In the genomic region with DNA sequence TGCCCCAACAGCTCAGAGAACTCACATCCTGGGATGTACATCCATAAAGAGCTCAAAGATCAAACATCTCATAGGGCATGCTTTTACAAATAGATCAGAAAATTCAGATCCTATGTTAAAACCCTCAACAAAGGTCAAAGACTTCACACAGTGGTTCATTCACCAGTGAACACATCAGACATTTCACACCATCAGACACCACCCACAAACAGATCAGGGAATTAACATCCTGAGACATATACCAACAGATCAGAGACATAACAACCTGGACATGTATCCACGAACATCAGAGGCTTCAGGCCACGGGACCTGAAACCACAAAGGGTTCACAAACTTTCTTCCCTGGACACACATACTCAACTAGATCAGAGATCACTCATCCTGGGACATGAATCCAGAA, we compare ENCODE assay signal across 1 cellular context.
TF ChIP-seq lines count a peak whose summit lies in the region.

No MANE protein-coding gene starts in this region.

TF ChIP-seq in HepG2, 621 proteins besides CTCF, POLR2A, EP300 and RAD21:
- TF ChIP-seq TCF7 (IDR thresholded peaks at IDR 0.05; ENCODE audit: low read depth): no peak
- no peak for TF ChIP-seq RARG (CRISPR knock-in tag; IDR thresholded peaks at IDR 0.05; ENCODE audit: low read depth)
- no peak for TF ChIP-seq ZNF510 (CRISPR knock-in tag; IDR thresholded peaks at IDR 0.05; ENCODE audit: low read depth)
- TF ChIP-seq, protein P1, sequence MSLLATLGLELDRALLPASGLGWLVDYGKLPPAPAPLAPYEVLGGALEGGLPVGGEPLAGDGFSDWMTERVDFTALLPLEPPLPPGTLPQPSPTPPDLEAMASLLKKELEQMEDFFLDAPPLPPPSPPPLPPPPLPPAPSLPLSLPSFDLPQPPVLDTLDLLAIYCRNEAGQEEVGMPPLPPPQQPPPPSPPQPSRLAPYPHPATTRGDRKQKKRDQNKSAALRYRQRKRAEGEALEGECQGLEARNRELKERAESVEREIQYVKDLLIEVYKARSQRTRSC (CRISPR knock-in tag; IDR thresholded peaks at IDR 0.05; ENCODE audit: low read depth): no peak
- TF ChIP-seq ATF7-NPFF (CRISPR knock-in tag; IDR thresholded peaks at IDR 0.05; ENCODE audit: low read depth): no peak
- no peak for TF ChIP-seq AHR (CRISPR knock-in tag; IDR thresholded peaks at IDR 0.05)
